16 cellular contexts compared by ENCODE assay signal in the genomic region with DNA sequence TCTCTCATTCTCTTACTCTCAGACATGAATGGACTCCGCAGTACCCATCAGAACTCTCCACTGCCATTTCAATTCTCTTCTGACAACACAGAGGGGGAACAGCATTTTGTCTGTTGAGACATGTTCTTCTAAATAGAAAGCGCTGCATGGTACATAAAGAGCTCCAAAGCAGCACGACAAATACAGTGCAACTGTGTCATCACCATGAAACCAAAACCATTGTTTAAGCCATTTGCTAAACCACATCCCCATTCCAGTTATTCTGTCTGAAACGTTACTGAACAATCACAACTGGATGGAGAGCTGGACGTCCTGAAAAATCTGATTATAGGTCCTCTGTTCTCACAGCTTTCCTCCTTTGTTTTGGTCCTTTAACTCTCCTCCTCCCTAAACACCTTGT. TPM values are rescaled to one million over a fixed set of nuclear protein-coding genes. Genes with fewer than 3 reads are reported as not detected.
"Had no signal": no experiment of that assay in that cellular context is flagged by ENCODE, and none has a peak within 500 bp of the region (broad histone marks: within the 10 kb centered on the region; RNA-seq: fewer than 3 reads in every experiment).

No MANE protein-coding gene starts in this region.

- H3K4me1 ChIP-seq: body of pancreas, sigmoid colon, stomach had no signal

- H3K9me3 ChIP-seq: body of pancreas, sigmoid colon, stomach, thoracic aorta had no signal

- H3K27ac ChIP-seq: body of pancreas, sigmoid colon, stomach, thoracic aorta had no signal

- H3K27me3 ChIP-seq: body of pancreas had no signal

- H3K4me3 ChIP-seq: body of pancreas, sigmoid colon, stomach, thoracic aorta had no signal

- H3K36me3 ChIP-seq: sigmoid colon, stomach, thoracic aorta had no signal

- DNase-seq: activated CD4-positive, alpha-beta T cell treated with anti-CD3 and anti-CD28 coated beads, Interleukin-2, amount 10 ng/mL, durations not matched to agents 7 days and 5 days; activated CD4-positive, CD25-positive, alpha-beta regulatory T cell; activated CD8-positive, alpha-beta memory T cell treated with anti-CD3 and anti-CD28 coated beads for 24 hours; body of pancreas; cortex of kidney; effector memory CD4-positive, alpha-beta T cell; hypothalamus; kidney glomerular epithelial cell; naive thymus-derived CD4-positive, alpha-beta T cell; sigmoid colon; stimulated activated CD4-positive, alpha-beta T cell treated with anti-CD3 and anti-CD28 coated beads, Interleukin-4, amount 100 ng/mL, for 1 hour; stimulated activated CD8-positive, alpha-beta memory T cell treated with anti-CD3 and anti-CD28 coated beads, Interleukin-4, amount 100 ng/mL, for 48 hours; stomach; T-helper 17 cell had no signal

- ATAC-seq: body of pancreas; naive thymus-derived CD4-positive, alpha-beta T cell; T-helper 17 cell had no signal

RNA-seq across cellular contexts. Expression of gene TENM4, which starts 17.9 kb away (rescaled TPM):
- total RNA-seq: activated CD4-positive, alpha-beta T cell treated with anti-CD3 and anti-CD28 coated beads, Interleukin-2, amount 10 ng/mL, durations not matched to agents 7 days and 5 days; activated T-helper 2 cell treated with anti-CD3 and anti-CD28 coated beads, Interferon-gamma antibody, Interleukin-2, Interleukin-4, amounts not matched to agents 10 μg/mL and 5 μg/mL and 100 μg/mL, durations not matched to agents 14 hours and 24 hours and 36 hours had no signal
- polyA plus RNA-seq: naive thymus-derived CD4-positive, alpha-beta T cell had no signal
